In genomic region chr3:46065294-46065705, GRCh38 we compare ENCODE assay signal across 8 cellular contexts. TPM values are rescaled to one million over a fixed set of nuclear protein-coding genes. Genes with fewer than 3 reads are reported as not detected.
A peak's percentile ranks its signal among the peaks of the same experiment; 100 is the strongest.
DNase-seq lines count a peak whose midpoint lies in the region; ATAC-seq, FAIRE-seq and TF ChIP-seq lines count a peak whose summit lies in the region.

No MANE protein-coding gene starts in this region.

- H3K4me2 ChIP-seq in GM23338, result no peak overlapping the region

- H3K9me3 ChIP-seq in suprapubic skin, result no peaks in the 10 kb centered on the region

- no peaks in the 10 kb centered on the region for H3K79me2 ChIP-seq in GM23338 (replicated peaks; ENCODE audit: insufficient read depth)

- no peak overlapping the region for H3K4me3 ChIP-seq in suprapubic skin
- no peak overlapping the region for H3K4me3 ChIP-seq in GM23338

- H3K9me3 Mint-ChIP-seq in stimulated activated effector memory CD8-positive, alpha-beta T cell treated with anti-CD3 and anti-CD28 coated beads, Interleukin-12 subunit alpha, Interleukin-12 subunit beta, amount 100 ng/mL, for 72 hours, result no peaks in the 10 kb centered on the region
- H3K9me3 Mint-ChIP-seq in GM23338, result no peaks in the 10 kb centered on the region

- H3F3A ChIP-seq in GM23338 (replicated peaks; ENCODE audit: low read depth), result no peaks in the 10 kb centered on the region

- H3K4me3 Mint-ChIP-seq in stimulated activated effector memory CD8-positive, alpha-beta T cell treated with anti-CD3 and anti-CD28 coated beads, Interleukin-12 subunit alpha, Interleukin-12 subunit beta, amount 100 ng/mL, for 72 hours, result peak overlapping the region; percentile 20
- H3K4me3 Mint-ChIP-seq in GM23338, result no peak overlapping the region

- TF ChIP-seq EP300 in suprapubic skin (IDR thresholded peaks at IDR 0.05), result no peak

- H3K27me3 ChIP-seq in suprapubic skin (no peaks in the 10 kb centered on the region), GM23338 (ENCODE audit: insufficient read depth) (no peaks in the 10 kb centered on the region)

- H3K36me3 ChIP-seq in suprapubic skin (no peaks in the 10 kb centered on the region), GM23338 (ENCODE audit: insufficient read depth) (no peaks in the 10 kb centered on the region)

- no peaks in the 10 kb centered on the region for H4K20me1 ChIP-seq in GM23338 (replicated peaks; ENCODE audit: insufficient read depth)

- TF ChIP-seq CTCF in suprapubic skin (IDR thresholded peaks at IDR 0.05) (no peak), GM23338 (conservative IDR thresholded peaks at IDR 0.05; ENCODE audit: low read depth in 2 of 2) (no peak)

- H3K4me1 ChIP-seq in suprapubic skin (peaks cover 6% of the 10 kb centered on the region), GM23338 (ENCODE audit: insufficient read depth) (peaks cover 8% of the 10 kb centered on the region; the same call in 1 of the 2 replicates)

- no peak overlapping the region for H2AFZ ChIP-seq in GM23338

- H3K36me3 Mint-ChIP-seq in stimulated activated effector memory CD8-positive, alpha-beta T cell treated with anti-CD3 and anti-CD28 coated beads, Interleukin-12 subunit alpha, Interleukin-12 subunit beta, amount 100 ng/mL, for 72 hours, result no peaks in the 10 kb centered on the region
- no peaks in the 10 kb centered on the region for H3K36me3 Mint-ChIP-seq in GM23338 (ENCODE audit: low read depth)

- DNase-seq in GM18507 (ENCODE audit: extremely low spot score, insufficient read length, low read depth) (no peak), NCI-H2107 (lab: John Stamatoyannopoulos, UW) (peak; percentile 63), iris pigment epithelial cell (ENCODE audit: low read depth) (peak; percentile 36), globus pallidus (ENCODE audit: low spot score) (no peak), suprapubic skin (ENCODE audit: low spot score in 2 of 2) (no peak), GM23338 (ENCODE audit: low spot score) (no peak)
- DNase-seq in activated CD8-positive, alpha-beta memory T cell treated with anti-CD3 and anti-CD28 coated beads for 4 hours (ENCODE audit: low read depth in 2 of 2), result peak; percentile 59 to 78
- peak; percentile 21 to 64 for DNase-seq in stimulated activated effector memory CD8-positive, alpha-beta T cell treated with anti-CD3 and anti-CD28 coated beads, Interleukin-12 subunit alpha, Interleukin-12 subunit beta, amount 100 ng/mL, for 72 hours (ENCODE audit: low spot score in 2 of 2)

- H3K27ac ChIP-seq in suprapubic skin (no peak overlapping the region), GM23338 (ENCODE audit: low read depth) (no peak overlapping the region)

- H3K27me3 Mint-ChIP-seq in GM23338 (ENCODE audit: insufficient read depth, low read depth, poor library complexity), result peaks cover 3% of the 10 kb centered on the region

- peak overlapping the region; percentile 76 for H3K27ac Mint-ChIP-seq in stimulated activated effector memory CD8-positive, alpha-beta T cell treated with anti-CD3 and anti-CD28 coated beads, Interleukin-12 subunit alpha, Interleukin-12 subunit beta, amount 100 ng/mL, for 72 hours
- no peak overlapping the region for H3K27ac Mint-ChIP-seq in GM23338

- H3K4me1 Mint-ChIP-seq in stimulated activated effector memory CD8-positive, alpha-beta T cell treated with anti-CD3 and anti-CD28 coated beads, Interleukin-12 subunit alpha, Interleukin-12 subunit beta, amount 100 ng/mL, for 72 hours, result peaks cover 54% of the 10 kb centered on the region
- H3K4me1 Mint-ChIP-seq in GM23338, result peaks cover 13% of the 10 kb centered on the region

- WGBS in suprapubic skin, result 21% methylated on average over 6 of the region's 6 CpGs

- H3K9me2 ChIP-seq in GM23338 (ENCODE audit: insufficient read depth), result peaks cover 11% of the 10 kb centered on the region; the same call in 1 of the 2 replicates

- no peak for TF ChIP-seq POLR2A in suprapubic skin (IDR thresholded peaks at IDR 0.05)

- FAIRE-seq in GM18507 (lab: Jason Lieb, UNC), result peak; percentile 45

- peak; percentile 93 for ATAC-seq in stimulated activated effector memory CD8-positive, alpha-beta T cell treated with anti-CD3 and anti-CD28 coated beads, Interleukin-12 subunit alpha, Interleukin-12 subunit beta, amount 100 ng/mL, for 72 hours
- ATAC-seq in GM23338, result no peak

TF ChIP-seq in GM23338, 12 proteins besides CTCF, POLR2A, EP300 and RAD21 (continues in another document):
- TF ChIP-seq ZNF331 (CRISPR knock-in tag; IDR thresholded peaks at IDR 0.05; ENCODE audit: low read depth) (no peak), ZNF114 (CRISPR knock-in tag; IDR thresholded peaks at IDR 0.05) (no peak), CREB1 (CRISPR knock-in tag; IDR thresholded peaks at IDR 0.05; ENCODE audit: low read depth) (no peak), NANOG (IDR thresholded peaks at IDR 0.05; ENCODE audit: borderline replicate concordance) (no peak), JUNB (IDR thresholded peaks at IDR 0.05; ENCODE audit: unreplicated experiment) (no peak), ZNF462 (CRISPR knock-in tag; IDR thresholded peaks at IDR 0.05) (no peak), EZH2 (IDR thresholded peaks at IDR 0.05; ENCODE audit: low read depth, unreplicated experiment) (no peak), POLR2AphosphoS5 (IDR thresholded peaks at IDR 0.05; ENCODE audit: low read depth) (no peak)

RNA-seq across cellular contexts. Expression of gene XCR1, which starts 38.0 kb away (rescaled TPM):
- total RNA-seq in suprapubic skin, result 1 to 10 TPM in 2 of 4 donors, under 1 TPM in 1, not detected in 1; 0.93 to 7.2 (median 1.9) TPM
- not detected in 2 replicates for total RNA-seq in GM23338 (2014; rRNA removed; shearing (Covaris generic))
- polyA plus RNA-seq in GM23338 (2016; fragmentation: Nextera tagmentation; extraction: Ambion mirVana), result not detected in 2 replicates

Comparison
In these comparisons a context has a peak if more than half of its experiments do, and no peak if none do; other contexts are left out.
1. DNase-seq: peak in NCI-H2107 (single experiment), activated CD8-positive, alpha-beta memory T cell treated with anti-CD3 and anti-CD28 coated beads for 4 hours (2 of 2), iris pigment epithelial cell (single experiment) and stimulated activated effector memory CD8-positive, alpha-beta T cell treated with anti-CD3 and anti-CD28 coated beads, Interleukin-12 subunit alpha, Interleukin-12 subunit beta, amount 100 ng/mL, for 72 hours (2 of 2); none in GM18507 (single experiment), globus pallidus (single experiment), suprapubic skin (0 of 2) and GM23338 (single experiment).